In the genomic region with DNA sequence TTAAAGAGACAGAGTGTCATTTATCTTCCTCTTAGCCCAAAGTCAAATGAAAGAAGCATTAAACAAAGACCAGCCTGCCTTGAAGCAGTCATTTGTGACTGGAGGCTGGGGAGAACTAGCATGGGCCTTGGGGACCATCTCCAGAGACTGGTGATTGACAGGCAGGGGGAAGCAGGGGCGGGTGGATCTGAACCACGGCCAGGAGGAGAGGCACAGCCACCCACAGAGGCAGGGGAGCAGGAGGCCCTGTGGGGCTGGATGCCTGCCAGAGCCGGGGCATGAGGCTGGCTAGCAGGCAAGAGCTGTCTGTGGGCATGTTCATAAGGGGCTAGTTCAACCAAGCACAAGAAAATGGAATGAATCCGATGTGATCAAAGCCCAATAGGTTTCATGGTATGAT, we compare ENCODE assay signal across 15 cellular contexts.
DNase-seq lines count a peak whose midpoint lies in the region; ATAC-seq and TF ChIP-seq lines count a peak whose summit lies in the region.
"Had no signal": no experiment of that assay in that cellular context is flagged by ENCODE, and none has a peak within 500 bp of the region (broad histone marks: within the 10 kb centered on the region; RNA-seq: fewer than 3 reads in every experiment).

No MANE protein-coding gene starts in this region.

- H3K36me3 Mint-ChIP-seq in activated naive CD4-positive, alpha-beta T cell treated with anti-CD3 and anti-CD28 coated beads, Interleukin-2, amount 50 U/mL, for 72 hours: no peaks in the 10 kb centered on the region

- no peak for TF ChIP-seq CTCF in heart right ventricle (IDR thresholded peaks at IDR 0.05)
- no peak for TF ChIP-seq CTCF in right atrium auricular region (IDR thresholded peaks at IDR 0.05)

- no peak overlapping the region for H3K27ac ChIP-seq in heart right ventricle
- H3K27ac ChIP-seq in right atrium auricular region: no peak overlapping the region
- H3K27ac ChIP-seq: KMS-11, tibial nerve had no signal

- H3K27me3 ChIP-seq in heart right ventricle (no peaks in the 10 kb centered on the region), right atrium auricular region (no peaks in the 10 kb centered on the region)
- H3K27me3 ChIP-seq: tibial nerve had no signal

- peak; percentile 54 to 70 for DNase-seq in heart right ventricle
- no peak for DNase-seq in right atrium auricular region (ENCODE audit: low spot score)
- DNase-seq in NCI-H345 treated with DMSO at 0.1 percent for 48 hours (lab: John Stamatoyannopoulos, UW; ENCODE audit: unreplicated experiment): peak; percentile 80
- DNase-seq in head of caudate nucleus: peak; percentile 26 to 80 (median 60)
- no peak for DNase-seq in activated naive CD4-positive, alpha-beta T cell treated with anti-CD3 and anti-CD28 coated beads, Interleukin-2, amount 50 U/mL, for 72 hours (ENCODE audit: low spot score in 2 of 2)
- DNase-seq: activated CD4-positive, alpha-beta T cell treated with anti-CD3 and anti-CD28 coated beads for 4 hours; activated naive CD4-positive, alpha-beta T cell treated with anti-CD3 and anti-CD28 coated beads, Interleukin-2, amount 50 U/mL, for 16 hours; effector CD8-positive, alpha-beta T cell; stimulated activated CD4-positive, alpha-beta T cell treated with anti-CD3 and anti-CD28 coated beads, Interleukin-4, amount 100 ng/mL, for 24 hours had no signal

- H3K4me1 ChIP-seq in heart right ventricle (peaks cover 16 to 87% (median 53%) of the 10 kb centered on the region in 9 donors), right atrium auricular region (peaks cover 0 to 32% of the 10 kb centered on the region in 2 donors)

- no peak overlapping the region for H3K27ac Mint-ChIP-seq in activated naive CD4-positive, alpha-beta T cell treated with anti-CD3 and anti-CD28 coated beads, Interleukin-2, amount 50 U/mL, for 72 hours

- no peak overlapping the region for H3K4me3 ChIP-seq in heart right ventricle
- H3K4me3 ChIP-seq in right atrium auricular region: no peak overlapping the region
- H3K4me3 ChIP-seq: tibial nerve had no signal

- no peaks in the 10 kb centered on the region for H3K9me3 Mint-ChIP-seq in activated naive CD4-positive, alpha-beta T cell treated with anti-CD3 and anti-CD28 coated beads, Interleukin-2, amount 50 U/mL, for 72 hours
- H3K9me3 Mint-ChIP-seq: neural crest cell had no signal

- H3K9me3 ChIP-seq in heart right ventricle (no peaks in the 10 kb centered on the region), right atrium auricular region (no peaks in the 10 kb centered on the region)
- H3K9me3 ChIP-seq: tibial nerve had no signal

- intact Hi-C loops in heart right ventricle (cut with DNase I): no loop called here
- intact Hi-C loops in head of caudate nucleus (cut with DNase I): no loop called here

- ATAC-seq in heart right ventricle (peak in 7 of 8 donors; percentile 16 to 78 (median 44)), HG03520 (IDR thresholded peaks at IDR 0.05; ENCODE audit: unreplicated experiment) (no peak), HG02938 (IDR thresholded peaks at IDR 0.05; ENCODE audit: unreplicated experiment) (no peak), HG03378 (IDR thresholded peaks at IDR 0.05; ENCODE audit: unreplicated experiment) (no peak)
- ATAC-seq in activated naive CD4-positive, alpha-beta T cell treated with anti-CD3 and anti-CD28 coated beads, Interleukin-2, amount 50 U/mL, for 72 hours: no peak

- WGBS in heart right ventricle, 2 donors: 27 to 30% methylated on average over 4 of the region's 4 CpGs

- H3K36me3 ChIP-seq in heart right ventricle (peaks cover 0 to 3% (median 0%) of the 10 kb centered on the region in 9 donors), right atrium auricular region (no peaks in the 10 kb centered on the region)
- H3K36me3 ChIP-seq: tibial nerve had no signal

Comparison
In these comparisons a context has a peak if more than half of its experiments do, and no peak if none do; other contexts are left out.
1. DNase-seq: peak in heart right ventricle (2 of 2), NCI-H345 treated with DMSO at 0.1 percent for 48 hours (single experiment) and head of caudate nucleus (42 of 42); none in right atrium auricular region (single experiment) and activated naive CD4-positive, alpha-beta T cell treated with anti-CD3 and anti-CD28 coated beads, Interleukin-2, amount 50 U/mL, for 72 hours (0 of 2).
2. ATAC-seq: peak in heart right ventricle (7 of 8); none in HG03520 (single experiment), HG02938 (single experiment), HG03378 (single experiment) and activated naive CD4-positive, alpha-beta T cell treated with anti-CD3 and anti-CD28 coated beads, Interleukin-2, amount 50 U/mL, for 72 hours (0 of 2).